ENCODE assay signal across 22 cellular contexts in the genomic region with DNA sequence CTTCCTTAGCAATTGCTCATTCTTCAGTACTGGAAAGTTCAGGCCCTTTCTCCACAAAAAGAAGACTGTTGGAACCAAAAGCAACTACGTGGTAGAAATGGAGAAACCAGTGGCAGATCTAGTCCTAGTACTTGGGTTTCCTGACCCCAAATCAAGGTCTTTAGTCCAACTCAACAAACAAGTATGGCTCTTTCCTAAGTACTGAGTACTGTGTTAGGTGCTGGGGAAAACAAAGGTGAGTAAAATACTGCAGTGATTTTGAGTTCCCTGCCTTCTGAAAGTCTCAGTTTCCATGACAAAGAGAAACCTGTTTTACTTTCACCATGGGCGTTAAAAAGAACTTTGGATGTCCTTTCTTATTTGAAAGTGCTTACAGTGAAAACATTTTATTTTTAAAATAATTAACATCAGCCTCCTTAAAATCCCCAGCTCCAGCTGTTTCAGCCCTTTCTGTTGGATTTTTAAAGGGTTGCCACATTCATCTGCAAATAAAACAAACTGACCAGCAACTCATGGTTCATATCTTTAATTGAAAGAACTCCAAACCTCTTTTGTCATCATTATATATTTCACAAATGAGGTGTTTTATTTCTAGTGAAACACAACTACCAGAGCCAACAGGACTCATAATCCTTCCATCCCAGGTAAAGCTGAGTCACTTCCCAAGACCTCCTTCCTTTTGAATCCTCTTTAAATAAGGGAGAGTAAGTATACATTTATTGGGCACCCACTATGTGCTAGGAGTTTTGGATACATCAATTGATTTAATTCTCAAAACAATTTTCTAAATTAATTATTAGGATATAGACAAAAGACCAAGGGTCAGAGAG. TPM values are rescaled to one million over a fixed set of nuclear protein-coding genes. Genes with fewer than 3 reads are reported as not detected.
A peak's percentile ranks its signal among the peaks of the same experiment; 100 is the strongest.
DNase-seq lines count a peak whose midpoint lies in the region; ATAC-seq, FAIRE-seq and TF ChIP-seq lines count a peak whose summit lies in the region.
"Had no signal": no experiment of that assay in that cellular context is flagged by ENCODE, and none has a peak within 500 bp of the region (broad histone marks: within the 10 kb centered on the region; RNA-seq: fewer than 3 reads in every experiment).

No MANE protein-coding gene starts in this region.

- peaks cover 43% of the 10 kb centered on the region; the same call in 1 of the 2 replicates for H3K79me2 ChIP-seq in H9 (ENCODE audit: insufficient read depth, low read length)
- peaks cover 1% of the 10 kb centered on the region for H3K79me2 ChIP-seq in endothelial cell of umbilical vein (ENCODE audit: control insufficient read depth, insufficient read depth, low read length)

- H4K91ac ChIP-seq in H9 (ENCODE audit: insufficient read length, low read depth, low read length), result no peak overlapping the region

- no peak overlapping the region for H2BK120ac ChIP-seq in H9 (ENCODE audit: low read depth, low read length, poor library complexity, severe bottlenecking)

- TF ChIP-seq POLR2A in endothelial cell of umbilical vein (IDR thresholded peaks at IDR 0.05; ENCODE audit: low read depth, low read length) (no peak), right lobe of liver (IDR thresholded peaks at IDR 0.05) (peak; percentile 31)

- no peak overlapping the region for H3K56ac ChIP-seq in H9 (ENCODE audit: insufficient read length, low read depth, low read length)

- in situ Hi-C loops in brain microvascular endothelial cell (cut with HindIII; ENCODE audit: low pct_ligation_motif_present, low sequenced_read_pairs), result no loop called here

- POLR2A ChIA-PET in endothelial cell of umbilical vein (lab: Charles Lee), result no interaction called here

- no peak overlapping the region for H2AFZ ChIP-seq in H9 (ENCODE audit: low read length)
- H2AFZ ChIP-seq in endothelial cell of umbilical vein (ENCODE audit: low read depth, low read length), result no peak overlapping the region

- no peaks in the 10 kb centered on the region for H3K9me3 Mint-ChIP-seq in H9

- H4K5ac ChIP-seq in H9 (ENCODE audit: insufficient read length, low read depth, low read length), result no peak overlapping the region

- no peaks in the 10 kb centered on the region for H3K27me3 ChIP-seq in H9 (ENCODE audit: insufficient read depth, low read length)
- H3K27me3 ChIP-seq in NT2/D1 (ENCODE audit: insufficient read depth, insufficient read length), result no peaks in the 10 kb centered on the region
- no peaks in the 10 kb centered on the region for H3K27me3 ChIP-seq in endothelial cell of umbilical vein (ENCODE audit: control insufficient read depth in 2 of 2, insufficient read depth in 2 of 2, low read length in 2 of 2)
- no peaks in the 10 kb centered on the region for H3K27me3 ChIP-seq in right lobe of liver
- H3K27me3 ChIP-seq in SJCRH30, result peaks cover 8% of the 10 kb centered on the region; the same call in 1 of the 2 replicates
- H3K27me3 ChIP-seq in brain microvascular endothelial cell (replicated peaks), result no peaks in the 10 kb centered on the region
- H3K27me3 ChIP-seq: Peyer's patch had no signal

- H3K4ac ChIP-seq in H9 (ENCODE audit: low read depth, low read length), result no peak overlapping the region

- H3K4me2 ChIP-seq in H9 (ENCODE audit: insufficient read depth, insufficient read length, low read length) (no peak overlapping the region), endothelial cell of umbilical vein (ENCODE audit: insufficient read depth, low read length) (no peak overlapping the region)
- H3K4me2 ChIP-seq: KMS-11 had no signal

- ATAC-seq in right lobe of liver, result peak in 1 of 4 donors; percentile 5
- no peak for ATAC-seq in sciatic nerve
- ATAC-seq in HG03095 (IDR thresholded peaks at IDR 0.05; ENCODE audit: unreplicated experiment), result no peak
- ATAC-seq: HCT116, SK-N-SH treated with all-trans-retinoic acid at 6 μM for 48 hours had no signal

- no peak for TF ChIP-seq CTCF in H9 (conservative IDR thresholded peaks at IDR 0.05)
- TF ChIP-seq CTCF in endothelial cell of umbilical vein (IDR thresholded peaks at IDR 0.05; ENCODE audit: extremely low read depth in 1 of 2, insufficient read depth in 1 of 2, low read depth in 1 of 2, low read length in 2 of 2), result no peak
- TF ChIP-seq CTCF in right lobe of liver (IDR thresholded peaks at IDR 0.05), result no peak
- TF ChIP-seq CTCF in brain microvascular endothelial cell (IDR thresholded peaks at IDR 0.05; ENCODE audit: low read depth, low read length, missing control alignments), result no peak

- dilution Hi-C loops in endothelial cell of umbilical vein (cut with MboI; ENCODE audit: extremely low pct_ligation_motif_present, low sequenced_read_pairs), result no loop called here

- no peak overlapping the region for H3K4me3 Mint-ChIP-seq in H9
- H3K4me3 Mint-ChIP-seq: CD14-positive monocyte had no signal

- H3K36me3 ChIP-seq in NT2/D1 (ENCODE audit: insufficient read depth, insufficient read length, low read length) (peaks cover 20% of the 10 kb centered on the region), endothelial cell of umbilical vein (ENCODE audit: control insufficient read depth in 2 of 2, extremely low read depth in 1 of 2, insufficient read depth in 2 of 2, low read length in 2 of 2) (no peaks in the 10 kb centered on the region), right lobe of liver (no peaks in the 10 kb centered on the region), SJCRH30 (no peaks in the 10 kb centered on the region), brain microvascular endothelial cell (replicated peaks) (no peaks in the 10 kb centered on the region)
- H3K36me3 ChIP-seq: Peyer's patch had no signal

- peaks cover 8% of the 10 kb centered on the region for H3K79me1 ChIP-seq in H9 (ENCODE audit: insufficient read depth, low read depth, low read length, poor library complexity, severe bottlenecking)

- H3T11ph ChIP-seq in H9 (ENCODE audit: low read length), result no peak overlapping the region

- FAIRE-seq in endothelial cell of umbilical vein (lab: Jason Lieb, UNC), result peak; percentile 48

- H3K4me1 Mint-ChIP-seq in H9, result peaks cover 82 to 97% of the 10 kb centered on the region in 2 experiments
- H3K4me1 Mint-ChIP-seq: CD14-positive monocyte had no signal

- H3K9me3 ChIP-seq in H9 (ENCODE audit: control insufficient read depth, low read depth, low read length) (no peaks in the 10 kb centered on the region), NT2/D1 (ENCODE audit: insufficient read depth, low read length) (peaks cover 7% of the 10 kb centered on the region; the same call in 1 of the 2 replicates), endothelial cell of umbilical vein (replicated peaks; ENCODE audit: control insufficient read depth, insufficient read depth, low read length) (no peaks in the 10 kb centered on the region), right lobe of liver (no peaks in the 10 kb centered on the region), SJCRH30 (replicated peaks) (no peaks in the 10 kb centered on the region)
- H3K9me3 ChIP-seq: Peyer's patch had no signal

- CTCF ChIA-PET in endothelial cell of umbilical vein (lab: Charles Lee), result no interaction called here

- BruUV-seq in endothelial cell of umbilical vein (replicated peaks; lab: Mats Ljungman, UMichigan), result no TSS peak

- peaks cover 41% of the 10 kb centered on the region; the same call in 1 of the 2 replicates for H3K4me1 ChIP-seq in H9 (ENCODE audit: insufficient read depth, low read length)
- H3K4me1 ChIP-seq in NT2/D1 (ENCODE audit: insufficient read depth, insufficient read length), result peaks cover 7% of the 10 kb centered on the region
- H3K4me1 ChIP-seq in endothelial cell of umbilical vein (ENCODE audit: control insufficient read depth, extremely low read depth, insufficient read depth, low read length), result no peaks in the 10 kb centered on the region
- H3K4me1 ChIP-seq in right lobe of liver, result peaks cover 0 to 97% (median 37%) of the 10 kb centered on the region in 4 donors
- H3K4me1 ChIP-seq in SJCRH30, result no peaks in the 10 kb centered on the region

- no peak overlapping the region for H4K8ac ChIP-seq in H9 (replicated peaks; ENCODE audit: insufficient read length, low read depth, low read length)

- H3K36me3 Mint-ChIP-seq in H9 (ENCODE audit: insufficient read depth in 1 of 3, low read depth in 3 of 3), result peaks cover 2 to 40% (median 25%) of the 10 kb centered on the region in 3 experiments; a peak in 5 of 7 replicates
- H3K36me3 Mint-ChIP-seq: CD14-positive monocyte had no signal

- H2BK5ac ChIP-seq in H9 (ENCODE audit: insufficient read length, low read length), result no peak overlapping the region

- WGBS in H9 (ENCODE audit: extremely low coverage, insufficient read length, low lambda C conversion rate), result no CpG with 5 or more reads among the region's 2 CpGs
- 21% methylated on average over 2 of the region's 2 CpGs for WGBS in right lobe of liver (ENCODE audit: insufficient coverage, low coverage, low lambda C conversion rate, missing lambda C conversion rate)

- H2BK15ac ChIP-seq in H9 (ENCODE audit: low read depth, low read length), result no peak overlapping the region

- no peak overlapping the region for H3K4me3 ChIP-seq in NT2/D1 (ENCODE audit: insufficient read length, low read depth)
- no peak overlapping the region for H3K4me3 ChIP-seq in endothelial cell of umbilical vein (replicated peaks in 1 of 3; ENCODE audit: insufficient read depth in 1 of 3, low read depth in 1 of 3, low read length in 3 of 3)
- H3K4me3 ChIP-seq in right lobe of liver, result no peak overlapping the region
- H3K4me3 ChIP-seq in SJCRH30, result no peak overlapping the region
- no peak overlapping the region for H3K4me3 ChIP-seq in brain microvascular endothelial cell (ENCODE audit: low read depth, low read length)
- H3K4me3 ChIP-seq: Peyer's patch had no signal

- H4K20me1 ChIP-seq in H9 (ENCODE audit: control insufficient read depth, insufficient read depth, insufficient read length), result no peaks in the 10 kb centered on the region
- H4K20me1 ChIP-seq in endothelial cell of umbilical vein (replicated peaks; ENCODE audit: control insufficient read depth, extremely low read depth, insufficient read depth, low read length), result no peaks in the 10 kb centered on the region

- no peak overlapping the region for H2BK20ac ChIP-seq in H9 (ENCODE audit: low read depth, low read length, poor library complexity, severe bottlenecking)

- H3K23me2 ChIP-seq in H9 (ENCODE audit: insufficient read length, low read depth, low read length, poor library complexity, severe bottlenecking), result no peaks in the 10 kb centered on the region

- DNase-seq in H9 (no peak), NT2/D1 (ENCODE audit: low read depth, low spot score) (peak; percentile 55), endothelial cell of umbilical vein (ENCODE audit: low read depth, low spot score) (no peak), right lobe of liver (no peak), SJCRH30 (no peak), sciatic nerve (ENCODE audit: low spot score) (no peak), brain microvascular endothelial cell (no peak)
- DNase-seq: ACHN, AML-193, GF-D8, NCI-H1048, NCI-H1436 treated with DMSO at 0.1 percent for 48 hours, NCI-H2029 treated with DMSO at 0.1 percent for 48 hours, NCI-H510A, NCI-H774, Peyer's patch, SHP77 had no signal

- peak overlapping the region; percentile 84 for H3K27ac ChIP-seq in H9 (ENCODE audit: insufficient read length, low read depth, low read length)
- H3K27ac ChIP-seq in endothelial cell of umbilical vein (ENCODE audit: insufficient read depth, low read depth, low read length), result no peak overlapping the region
- peak overlapping the region; percentile 16 to 82 (median 76) for H3K27ac ChIP-seq in right lobe of liver
- no peak overlapping the region for H3K27ac ChIP-seq in SJCRH30
- H3K27ac ChIP-seq in brain microvascular endothelial cell, result no peak overlapping the region
- H3K27ac ChIP-seq: KMS-11, Peyer's patch had no signal

- no peak overlapping the region for H3K18ac ChIP-seq in H9 (ENCODE audit: insufficient read length, low read depth, low read length)

- no peaks in the 10 kb centered on the region for H3K9me1 ChIP-seq in endothelial cell of umbilical vein (replicated peaks; ENCODE audit: control insufficient read depth, extremely low read depth, insufficient read depth, low read length)

- intact Hi-C loops in endothelial cell of umbilical vein (cut with micrococcal nuclease), result no loop called here
- intact Hi-C loops in right lobe of liver (cut with DNase I), result no loop called here
- intact Hi-C loops in sciatic nerve (cut with DNase I), result no loop called here

- peak overlapping the region; percentile 51 to 96 (median 77); a peak in 6 of 7 replicates for H3K27ac Mint-ChIP-seq in H9
- H3K27ac Mint-ChIP-seq: CD14-positive monocyte had no signal

- no peak overlapping the region for H3K9ac ChIP-seq in H9 (ENCODE audit: extremely low read depth, insufficient read length, low read length)
- H3K9ac ChIP-seq in NT2/D1 (ENCODE audit: insufficient read length, low read depth), result no peak overlapping the region
- no peak overlapping the region for H3K9ac ChIP-seq in endothelial cell of umbilical vein (replicated peaks; ENCODE audit: extremely low read depth, insufficient read depth, low read length)
- H3K9ac ChIP-seq: KMS-11 had no signal

- H2BK12ac ChIP-seq in H9 (ENCODE audit: insufficient read length, low read depth, low read length), result peak overlapping the region; percentile 55

- no peaks in the 10 kb centered on the region for H3K27me3 Mint-ChIP-seq in H9 (ENCODE audit: low read depth)

- no peak overlapping the region for H2AK5ac ChIP-seq in H9 (ENCODE audit: insufficient read length, low read length)

- no peak overlapping the region for H3K14ac ChIP-seq in H9 (ENCODE audit: insufficient read depth, low read length)

- no peak overlapping the region for H3K23ac ChIP-seq in H9 (ENCODE audit: insufficient read length, low read depth, low read length)

RNA-seq across cellular contexts. Expression of gene PLPP3, which starts 35.4 kb away (rescaled TPM):
- total RNA-seq in H9 (2021) (25.3 and 26.7 TPM in 2 replicates), endothelial cell of umbilical vein (7.2 and 14.1 TPM in 2 replicates), right lobe of liver (100 to 1,000 TPM in 1 of 6 experiments, 10 to 100 TPM in 5; 47.8 to 118 (median 65.8) TPM), sciatic nerve (198 TPM)
- 10.2 and 11.3 TPM in 2 replicates for polyA plus RNA-seq in endothelial cell of umbilical vein
- polyA plus RNA-seq in endothelial cell of umbilical vein (2011; cell fraction: cytosol; rRNA removed), result 8.5 and 8.9 TPM in 2 replicates
- polyA plus RNA-seq in endothelial cell of umbilical vein (2011; cell fraction: nucleus; rRNA removed), result 12.1 and 15.4 TPM in 2 replicates
- polyA plus RNA-seq in endothelial cell of umbilical vein (2012), result 17.4 TPM in 2 replicates
- 20.7 and 21.0 TPM in 2 replicates for polyA minus RNA-seq in endothelial cell of umbilical vein
- 2.2 TPM for polyA minus RNA-seq in endothelial cell of umbilical vein (2011; cell fraction: cytosol; rRNA and poly(A)+ RNA removed)
- 41.3 and 50.6 TPM in 2 replicates for polyA minus RNA-seq in endothelial cell of umbilical vein (2011; cell fraction: nucleus; rRNA and poly(A)+ RNA removed)
- total RNA-seq in SJCRH30 (2014; rRNA removed; shearing (Covaris generic)), result not detected in 2 replicates

Comparison
In these comparisons a context has a peak if more than half of its experiments do, and no peak if none do; other contexts are left out.
1. H3K27ac ChIP-seq: peak in H9 (single experiment) and right lobe of liver (3 of 3); none in endothelial cell of umbilical vein (single experiment), SJCRH30 (single experiment) and brain microvascular endothelial cell (single experiment).